Comparison of ENCODE assay signal across 21 cellular contexts in genomic region chr2:88320374-88320773, GRCh38.
DNase-seq lines count a peak whose midpoint lies in the region; ATAC-seq and TF ChIP-seq lines count a peak whose summit lies in the region.
"Had no signal": no experiment of that assay in that cellular context is flagged by ENCODE, and none has a peak within 500 bp of the region (broad histone marks: within the 10 kb centered on the region; RNA-seq: fewer than 3 reads in every experiment).

No MANE protein-coding gene starts in this region.

- H3K23me2 ChIP-seq in H9 (ENCODE audit: insufficient read length, low read depth, low read length, poor library complexity, severe bottlenecking): no peaks in the 10 kb centered on the region

- peaks cover 13% of the 10 kb centered on the region for H3K4me1 Mint-ChIP-seq in GM23338
- H3K4me1 Mint-ChIP-seq in H9: peaks cover 20 to 25% of the 10 kb centered on the region in 2 experiments
- peaks cover 8% of the 10 kb centered on the region for H3K4me1 Mint-ChIP-seq in neural crest cell
- H3K4me1 Mint-ChIP-seq in stimulated activated naive B cell treated with anti-CD40 and anti-IgM and Interleukin-4, amounts not matched to agents 10 μg/mL and 1 μg/mL and 100 μg/mL, for 72 hours: no peaks in the 10 kb centered on the region

- no peak for DNase-seq in GM23338 (ENCODE audit: low spot score)
- no peak for DNase-seq in H9
- no peak for DNase-seq in neural crest cell (ENCODE audit: low read depth, low spot score)
- no peak for DNase-seq in osteoblast (ENCODE audit: insufficient read length, low spot score, missing footprints)
- no peak for DNase-seq in stimulated activated naive B cell treated with anti-CD40 and anti-IgM and Interleukin-4, amounts not matched to agents 10 μg/mL and 1 μg/mL and 100 μg/mL, for 72 hours
- DNase-seq in BE2C: no peak
- no peak for DNase-seq in COR-L47 (lab: John Stamatoyannopoulos, UW)
- DNase-seq: 8988T; ACHN; CD4-positive, alpha-beta T cell; CD8-positive, alpha-beta T cell; DMS 273 treated with DMSO at 0.1 percent for 48 hours; DMS153; DMS53; DMS79; DND-41; EL; GDM1 had no signal

- H3K79me2 ChIP-seq in GM23338 (replicated peaks; ENCODE audit: insufficient read depth): no peaks in the 10 kb centered on the region
- no peaks in the 10 kb centered on the region for H3K79me2 ChIP-seq in H9 (ENCODE audit: insufficient read depth, low read length)
- no peaks in the 10 kb centered on the region for H3K79me2 ChIP-seq in osteoblast (ENCODE audit: insufficient read depth, low read length)

- no peak overlapping the region for H4K5ac ChIP-seq in H9 (ENCODE audit: insufficient read length, low read depth, low read length)

- H2BK20ac ChIP-seq in H9 (ENCODE audit: low read depth, low read length, poor library complexity, severe bottlenecking): no peak overlapping the region

- no peak overlapping the region for H3K4ac ChIP-seq in H9 (ENCODE audit: low read depth, low read length)

- no peaks in the 10 kb centered on the region for H3F3A ChIP-seq in GM23338 (replicated peaks; ENCODE audit: low read depth)

- no peak overlapping the region for H2BK12ac ChIP-seq in H9 (ENCODE audit: insufficient read length, low read depth, low read length)

- H3K27me3 ChIP-seq in GM23338 (ENCODE audit: insufficient read depth): no peaks in the 10 kb centered on the region
- H3K27me3 ChIP-seq in H9 (ENCODE audit: insufficient read depth, low read length): no peaks in the 10 kb centered on the region; the same call in 1 of the 2 replicates
- H3K27me3 ChIP-seq in ectodermal cell (ENCODE audit: control insufficient read depth, insufficient read depth, low read length, poor library complexity, severe bottlenecking): no peaks in the 10 kb centered on the region
- H3K27me3 ChIP-seq in osteoblast (ENCODE audit: insufficient read depth, low read length): no peaks in the 10 kb centered on the region
- H3K27me3 ChIP-seq in BE2C: no peaks in the 10 kb centered on the region
- H3K27me3 ChIP-seq: BLaER1 treated with 17β-estradiol and CSF1 and Interleukin-3, amounts not matched to agents 10 nM and 100 nM had no signal

- H3K36me3 Mint-ChIP-seq in GM23338 (ENCODE audit: low read depth): no peaks in the 10 kb centered on the region
- H3K36me3 Mint-ChIP-seq in H9 (ENCODE audit: insufficient read depth in 1 of 3, low read depth in 3 of 3): no peaks in the 10 kb centered on the region
- H3K36me3 Mint-ChIP-seq in neural crest cell (ENCODE audit: low read depth): no peaks in the 10 kb centered on the region
- H3K36me3 Mint-ChIP-seq in stimulated activated naive B cell treated with anti-CD40 and anti-IgM and Interleukin-4, amounts not matched to agents 10 μg/mL and 1 μg/mL and 100 μg/mL, for 72 hours: no peaks in the 10 kb centered on the region
- H3K36me3 Mint-ChIP-seq: CD8-positive, alpha-beta T cell had no signal

- H3K9ac ChIP-seq in H9 (ENCODE audit: extremely low read depth, insufficient read length, low read length): no peak overlapping the region
- H3K9ac ChIP-seq: BLaER1 treated with 17β-estradiol and CSF1 and Interleukin-3, amounts not matched to agents 10 nM and 100 nM had no signal

- H2BK5ac ChIP-seq in H9 (ENCODE audit: insufficient read length, low read length): no peak overlapping the region

- H3T11ph ChIP-seq in H9 (ENCODE audit: low read length): peak overlapping the region; percentile 60

- no peak overlapping the region for H3K14ac ChIP-seq in H9 (ENCODE audit: insufficient read depth, low read length)

- H3K4me2 ChIP-seq in GM23338 (no peak overlapping the region), H9 (ENCODE audit: insufficient read depth, insufficient read length, low read length) (no peak overlapping the region), osteoblast (ENCODE audit: insufficient read depth, low read length) (no peak overlapping the region)
- H3K4me2 ChIP-seq: BLaER1 treated with 17β-estradiol and CSF1 and Interleukin-3, amounts not matched to agents 10 nM and 100 nM had no signal

- H3K9me3 Mint-ChIP-seq in GM23338 (no peaks in the 10 kb centered on the region), H9 (no peaks in the 10 kb centered on the region; a peak in 2 of 5 replicates), neural crest cell (no peaks in the 10 kb centered on the region)
- H3K9me3 Mint-ChIP-seq in stimulated activated naive B cell treated with anti-CD40 and anti-IgM and Interleukin-4, amounts not matched to agents 10 μg/mL and 1 μg/mL and 100 μg/mL, for 72 hours: peaks cover 4% of the 10 kb centered on the region in 2 donors
- H3K9me3 Mint-ChIP-seq: CD4-positive, alpha-beta T cell; CD8-positive, alpha-beta T cell had no signal

- H3K4me3 ChIP-seq in GM23338 (no peak overlapping the region), ectodermal cell (ENCODE audit: insufficient read depth, low read depth, low read length) (no peak overlapping the region), osteoblast (ENCODE audit: insufficient read depth, low read length) (no peak overlapping the region), BE2C (ENCODE audit: low read depth, low read length) (no peak overlapping the region)
- H3K4me3 ChIP-seq: BLaER1 treated with 17β-estradiol and CSF1 and Interleukin-3, amounts not matched to agents 10 nM and 100 nM had no signal

- H3K4me3 Mint-ChIP-seq in GM23338: no peak overlapping the region
- H3K4me3 Mint-ChIP-seq in H9: no peak overlapping the region
- no peak overlapping the region for H3K4me3 Mint-ChIP-seq in neural crest cell
- no peak overlapping the region for H3K4me3 Mint-ChIP-seq in stimulated activated naive B cell treated with anti-CD40 and anti-IgM and Interleukin-4, amounts not matched to agents 10 μg/mL and 1 μg/mL and 100 μg/mL, for 72 hours
- H3K4me3 Mint-ChIP-seq: CD4-positive, alpha-beta T cell; CD8-positive, alpha-beta T cell had no signal

- H3K9me3 ChIP-seq in H9 (ENCODE audit: control insufficient read depth, low read depth, low read length): no peaks in the 10 kb centered on the region
- no peaks in the 10 kb centered on the region for H3K9me3 ChIP-seq in ectodermal cell (ENCODE audit: control insufficient read depth, low read length)
- no peaks in the 10 kb centered on the region for H3K9me3 ChIP-seq in osteoblast (ENCODE audit: low read depth, low read length)
- no peaks in the 10 kb centered on the region for H3K9me3 ChIP-seq in BE2C

- no peak overlapping the region for H4K8ac ChIP-seq in H9 (replicated peaks; ENCODE audit: insufficient read length, low read depth, low read length)

- H3K9me2 ChIP-seq in GM23338 (ENCODE audit: insufficient read depth): no peaks in the 10 kb centered on the region

- no peak overlapping the region for H3K23ac ChIP-seq in H9 (ENCODE audit: insufficient read length, low read depth, low read length)

- no peak for TF ChIP-seq CTCF in GM23338 (conservative IDR thresholded peaks at IDR 0.05; ENCODE audit: low read depth in 2 of 2)
- TF ChIP-seq CTCF in H9 (conservative IDR thresholded peaks at IDR 0.05): no peak
- TF ChIP-seq CTCF in neural crest cell (conservative IDR thresholded peaks at IDR 0.05): no peak
- no peak for TF ChIP-seq CTCF in osteoblast (IDR thresholded peaks at IDR 0.05; ENCODE audit: extremely low read depth, low read depth, low read length)
- TF ChIP-seq CTCF in BE2C (IDR thresholded peaks at IDR 0.05; ENCODE audit: low read depth, low read length): no peak

- H2BK15ac ChIP-seq in H9 (ENCODE audit: low read depth, low read length): no peak overlapping the region

- H3K27ac ChIP-seq in GM23338 (ENCODE audit: low read depth) (no peak overlapping the region), H9 (ENCODE audit: insufficient read length, low read depth, low read length) (no peak overlapping the region), ectodermal cell (ENCODE audit: insufficient read depth, low read depth, low read length, poor library complexity, severe bottlenecking) (peak overlapping the region; percentile 8), osteoblast (ENCODE audit: low read depth, low read length) (no peak overlapping the region)
- H3K27ac ChIP-seq: BLaER1 treated with 17β-estradiol and CSF1 and Interleukin-3, amounts not matched to agents 10 nM and 100 nM; C4-2B had no signal

- H3K4me1 ChIP-seq in GM23338 (ENCODE audit: insufficient read depth) (no peaks in the 10 kb centered on the region), H9 (ENCODE audit: insufficient read depth, low read length) (no peaks in the 10 kb centered on the region), ectodermal cell (ENCODE audit: control insufficient read depth, insufficient read depth, low read length) (peaks cover 25% of the 10 kb centered on the region), osteoblast (ENCODE audit: insufficient read depth, low read length) (no peaks in the 10 kb centered on the region), BE2C (no peaks in the 10 kb centered on the region)
- H3K4me1 ChIP-seq: BLaER1 treated with 17β-estradiol and CSF1 and Interleukin-3, amounts not matched to agents 10 nM and 100 nM had no signal

- H3K36me3 ChIP-seq in GM23338 (ENCODE audit: insufficient read depth) (no peaks in the 10 kb centered on the region), ectodermal cell (ENCODE audit: control insufficient read depth, insufficient read depth, low read length) (no peaks in the 10 kb centered on the region), osteoblast (ENCODE audit: insufficient read depth, low read length) (no peaks in the 10 kb centered on the region), BE2C (no peaks in the 10 kb centered on the region)
- H3K36me3 ChIP-seq: BLaER1 treated with 17β-estradiol and CSF1 and Interleukin-3, amounts not matched to agents 10 nM and 100 nM had no signal

- H2AFZ ChIP-seq in GM23338 (peak overlapping the region; percentile 28; the same call in 1 of the 2 replicates), H9 (ENCODE audit: low read length) (no peak overlapping the region), osteoblast (ENCODE audit: low read length) (no peak overlapping the region)

- H2AK5ac ChIP-seq in H9 (ENCODE audit: insufficient read length, low read length): no peak overlapping the region

- WGBS in H9 (ENCODE audit: extremely low coverage, insufficient read length, low lambda C conversion rate): no CpG with 5 or more reads among the region's 1 CpG
- 71 to 77% methylated on average over 1 of the region's 1 CpG for WGBS in ectodermal cell, 2 experiments

- no peak overlapping the region for H4K91ac ChIP-seq in H9 (ENCODE audit: insufficient read length, low read depth, low read length)

- H3K27me3 Mint-ChIP-seq in GM23338 (ENCODE audit: insufficient read depth, low read depth, poor library complexity) (peaks cover 4% of the 10 kb centered on the region), H9 (ENCODE audit: low read depth) (no peaks in the 10 kb centered on the region; the same call in 1 of the 2 replicates), neural crest cell (ENCODE audit: low read depth) (no peaks in the 10 kb centered on the region)
- peaks cover 22 to 40% of the 10 kb centered on the region in 2 donors for H3K27me3 Mint-ChIP-seq in stimulated activated naive B cell treated with anti-CD40 and anti-IgM and Interleukin-4, amounts not matched to agents 10 μg/mL and 1 μg/mL and 100 μg/mL, for 72 hours

- no peaks in the 10 kb centered on the region for H4K20me1 ChIP-seq in GM23338 (replicated peaks; ENCODE audit: insufficient read depth)
- H4K20me1 ChIP-seq in H9 (ENCODE audit: control insufficient read depth, insufficient read depth, insufficient read length): no peaks in the 10 kb centered on the region
- H4K20me1 ChIP-seq in osteoblast (ENCODE audit: insufficient read depth, low read length): no peaks in the 10 kb centered on the region
- H4K20me1 ChIP-seq: BLaER1 treated with 17β-estradiol and CSF1 and Interleukin-3, amounts not matched to agents 10 nM and 100 nM had no signal

- H3K56ac ChIP-seq in H9 (ENCODE audit: insufficient read length, low read depth, low read length): no peak overlapping the region

- no peaks in the 10 kb centered on the region for H3K79me1 ChIP-seq in H9 (ENCODE audit: insufficient read depth, low read depth, low read length, poor library complexity, severe bottlenecking)

- H3K27ac Mint-ChIP-seq in GM23338 (no peak overlapping the region), H9 (no peak overlapping the region), neural crest cell (ENCODE audit: unreplicated experiment) (peak overlapping the region; percentile 52)
- H3K27ac Mint-ChIP-seq in stimulated activated naive B cell treated with anti-CD40 and anti-IgM and Interleukin-4, amounts not matched to agents 10 μg/mL and 1 μg/mL and 100 μg/mL, for 72 hours: no peak overlapping the region
- H3K27ac Mint-ChIP-seq: CD4-positive, alpha-beta T cell; CD8-positive, alpha-beta T cell had no signal

- ATAC-seq in GM23338: peak; percentile 21; the same call in 2 of the 3 replicates
- no peak for ATAC-seq in stimulated activated naive B cell treated with anti-CD40 and anti-IgM and Interleukin-4, amounts not matched to agents 10 μg/mL and 1 μg/mL and 100 μg/mL, for 72 hours (replicated peaks)
- ATAC-seq: CD8-positive, alpha-beta T cell had no signal

- peak overlapping the region; percentile 48 for H3K18ac ChIP-seq in H9 (ENCODE audit: insufficient read length, low read depth, low read length)

- H2BK120ac ChIP-seq in H9 (ENCODE audit: low read depth, low read length, poor library complexity, severe bottlenecking): no peak overlapping the region
